13 cellular contexts compared by ENCODE assay signal in genomic region chr10:78336402-78336791, GRCh38.
DNase-seq lines count a peak whose midpoint lies in the region; ATAC-seq, FAIRE-seq and TF ChIP-seq lines count a peak whose summit lies in the region.
"Had no signal": no experiment of that assay in that cellular context is flagged by ENCODE, and none has a peak within 500 bp of the region (broad histone marks: within the 10 kb centered on the region; RNA-seq: fewer than 3 reads in every experiment).

No MANE protein-coding gene starts in this region.

- DNase-seq in H7 (peak; percentile 13), astrocyte of the hippocampus (ENCODE audit: low read depth, low spot score) (peak; percentile 78), kidney (peak; percentile 65), NCI-H1105 (lab: John Stamatoyannopoulos, UW) (no peak), erythroblast (lab: John Stamatoyannopoulos, UW) (no peak), NCI-H748 treated with DMSO at 0.1 percent for 48 hours (lab: John Stamatoyannopoulos, UW) (no peak)
- DNase-seq: activated T-cell treated with anti-CD3 and anti-CD28 coated beads, Interleukin-2, amount 50 U/mL, for 4 hours; Karpas-422; NCI-H82; stimulated activated naive CD8-positive, alpha-beta T cell treated with anti-CD3 and anti-CD28 coated beads, Interleukin-15, Interleukin-2, amounts not matched to agents 100 U/mL and 50 U/mL, for 24 hours had no signal

- H3K36me3 ChIP-seq in H7 (replicated peaks; ENCODE audit: control insufficient read depth, insufficient read depth, low read length) (no peaks in the 10 kb centered on the region), kidney (ENCODE audit: control insufficient read depth in 1 of 2, insufficient read depth in 2 of 2, low read length in 2 of 2) (no peaks in the 10 kb centered on the region), stomach smooth muscle (ENCODE audit: control insufficient read depth in 2 of 2, insufficient read depth in 2 of 2, low read length in 2 of 2) (no peaks in the 10 kb centered on the region)

- H3K27ac ChIP-seq in kidney (ENCODE audit: low read depth in 2 of 2, low read length in 2 of 2) (no peak overlapping the region), stomach smooth muscle (ENCODE audit: low read length) (peak overlapping the region; percentile 60)

- no peak for FAIRE-seq in kidney (lab: Jason Lieb, UNC)
- FAIRE-seq: endometrium had no signal

- intact Hi-C loops in kidney (cut with DNase I), result no loop called here

- H3K9me3 ChIP-seq in kidney (ENCODE audit: control insufficient read depth in 1 of 2, low read length in 2 of 2) (no peaks in the 10 kb centered on the region), stomach smooth muscle (ENCODE audit: control insufficient read depth in 2 of 2, low read length in 2 of 2) (no peaks in the 10 kb centered on the region)

- H3K4me3 ChIP-seq in H7 (ENCODE audit: insufficient read depth, low read depth, low read length) (no peak overlapping the region), kidney (ENCODE audit: low read length in 2 of 2) (no peak overlapping the region), stomach smooth muscle (ENCODE audit: low read length in 2 of 2) (no peak overlapping the region)

- no peak for TF ChIP-seq POLR2A in erythroblast (IDR thresholded peaks at IDR 0.05; ENCODE audit: low read length)

- H3K4me1 ChIP-seq in kidney (ENCODE audit: control insufficient read depth in 1 of 2, insufficient read depth in 1 of 2, low read depth in 1 of 2, low read length in 2 of 2), result peaks cover 0 to 3% of the 10 kb centered on the region in 2 donors
- H3K4me1 ChIP-seq in stomach smooth muscle (ENCODE audit: control insufficient read depth, insufficient read depth, low read length), result peaks cover 57% of the 10 kb centered on the region

- no peaks in the 10 kb centered on the region for H3K27me3 ChIP-seq in H7 (ENCODE audit: control insufficient read depth, insufficient read depth, low read length)
- H3K27me3 ChIP-seq in stomach smooth muscle (ENCODE audit: control insufficient read depth in 1 of 2, insufficient read depth in 2 of 2, low read length in 2 of 2), result no peaks in the 10 kb centered on the region

- no peak for TF ChIP-seq CTCF in kidney (IDR thresholded peaks at IDR 0.05; ENCODE audit: borderline replicate concordance, extremely low read depth, insufficient read depth)

- H3K9ac ChIP-seq in kidney (ENCODE audit: low read length in 2 of 2) (no peak overlapping the region), stomach smooth muscle (ENCODE audit: low read length in 2 of 2) (peak overlapping the region in 1 of 2 donors; percentile 21)

- ATAC-seq in GM18861 (IDR thresholded peaks at IDR 0.05; ENCODE audit: unreplicated experiment), result no peak
- ATAC-seq: activated T-cell treated with anti-CD3 and anti-CD28 coated beads, Interleukin-2, amount 50 U/mL, for 4 hours; stimulated activated naive CD8-positive, alpha-beta T cell treated with anti-CD3 and anti-CD28 coated beads, Interleukin-15, Interleukin-2, amounts not matched to agents 100 U/mL and 50 U/mL, for 24 hours had no signal

Comparison
In these comparisons a context has a peak if more than half of its experiments do, and no peak if none do; other contexts are left out.
1. DNase-seq: peak in H7 (single experiment), astrocyte of the hippocampus (single experiment) and kidney (single experiment); none in NCI-H1105 (single experiment), erythroblast (0 of 2) and NCI-H748 treated with DMSO at 0.1 percent for 48 hours (single experiment).